In genomic region chr5:148457183-148457620, GRCh38 we compare ENCODE assay signal across 8 cellular contexts.
DNase-seq lines count a peak whose midpoint lies in the region; ATAC-seq and TF ChIP-seq lines count a peak whose summit lies in the region.

No MANE protein-coding gene starts in this region.

- DNase-seq in Kasumi-1 (lab: John Stamatoyannopoulos, UW) (peak; percentile 10 to 40), psoas muscle (no peak), NCI-H187 treated with DMSO at 0.1 percent for 48 hours (lab: John Stamatoyannopoulos, UW) (no peak)

- WGBS in liver, result 66% methylated on average over 5 of the region's 5 CpGs
- 42 to 54% (median 49%) methylated on average over 5 of the region's 5 CpGs for WGBS in psoas muscle, 3 donors

- TF ChIP-seq CTCF in C4-2B (conservative IDR thresholded peaks at IDR 0.05) (peak; percentile 58), VCaP (conservative IDR thresholded peaks at IDR 0.05) (0 out of 2 replicates have a peak, but pooled peaks have one; percentile 10), liver (IDR thresholded peaks at IDR 0.05; ENCODE audit: low read depth, low read length, missing input control) (peak; percentile 15), psoas muscle (IDR thresholded peaks at IDR 0.05) (no peak)

- H3K27me3 ChIP-seq in liver (ENCODE audit: control insufficient read depth in 4 of 4, insufficient read depth in 4 of 4, low read length in 3 of 4), result no peaks in the 10 kb centered on the region
- H3K27me3 ChIP-seq in psoas muscle (ENCODE audit: insufficient read depth in 3 of 3, low read length in 2 of 3), result no peaks in the 10 kb centered on the region

- H3K9me3 ChIP-seq in liver (ENCODE audit: control insufficient read depth in 4 of 4, low read length in 3 of 4), result no peaks in the 10 kb centered on the region
- H3K9me3 ChIP-seq in psoas muscle, result no peaks in the 10 kb centered on the region

- H3K36me3 ChIP-seq in liver (ENCODE audit: control insufficient read depth in 4 of 4, insufficient read depth in 3 of 4, low read depth in 1 of 4, low read length in 3 of 4) (no peaks in the 10 kb centered on the region), psoas muscle (ENCODE audit: insufficient read depth in 1 of 2, low read depth in 1 of 2) (no peaks in the 10 kb centered on the region)

- peaks cover 0 to 8% (median 4%) of the 10 kb centered on the region in 4 donors for H3K4me1 ChIP-seq in liver (ENCODE audit: control insufficient read depth in 4 of 4, insufficient read depth in 4 of 4, low read length in 3 of 4)
- no peaks in the 10 kb centered on the region for H3K4me1 ChIP-seq in psoas muscle

- H3K4me3 ChIP-seq in liver (ENCODE audit: low read depth in 1 of 3, low read length in 3 of 3), result no peak overlapping the region
- H3K4me3 ChIP-seq in psoas muscle, result no peak overlapping the region

- no peak overlapping the region for H3K27ac ChIP-seq in C4-2B
- no peak overlapping the region for H3K27ac ChIP-seq in VCaP
- no peak overlapping the region for H3K27ac ChIP-seq in liver (ENCODE audit: low read depth in 1 of 2, low read length in 2 of 2)
- no peak overlapping the region for H3K27ac ChIP-seq in psoas muscle

- peak; percentile 59 for ATAC-seq in GM19328 (IDR thresholded peaks at IDR 0.05; ENCODE audit: unreplicated experiment)
- ATAC-seq in psoas muscle, result no peak
- no peak for ATAC-seq in HG03097 (IDR thresholded peaks at IDR 0.05; ENCODE audit: low FRiP score, unreplicated experiment)

- intact Hi-C loops in psoas muscle (cut with DNase I), result no loop called here

- peak in 1 of 2 donors; percentile 15 for TF ChIP-seq RAD21 in liver (IDR thresholded peaks at IDR 0.05)

- H3K9ac ChIP-seq in liver (ENCODE audit: low read depth in 1 of 2, low read length in 2 of 2), result no peak overlapping the region

TF ChIP-seq in liver, 16 proteins besides CTCF, POLR2A, EP300 and RAD21:
- TF ChIP-seq MAX (IDR thresholded peaks at IDR 0.05) (no peak), HNF4A (conservative IDR thresholded peaks at IDR 0.05) (no peak), YY1 (IDR thresholded peaks at IDR 0.05) (no peak), TAF1 (conservative IDR thresholded peaks at IDR 0.05) (no peak), SP1 (IDR thresholded peaks at IDR 0.05) (no peak), REST (IDR thresholded peaks at IDR 0.05) (no peak), FOXA1 (IDR thresholded peaks at IDR 0.05) (no peak), GABPA (IDR thresholded peaks at IDR 0.05 in 1 of 2, conservative IDR thresholded peaks at IDR 0.05 in 1 of 2) (no peak), JUND (IDR thresholded peaks at IDR 0.05) (no peak), ATF3 (IDR thresholded peaks at IDR 0.05) (no peak), HNF4G (IDR thresholded peaks at IDR 0.05) (no peak), ZBTB33 (IDR thresholded peaks at IDR 0.05) (no peak)
TF ChIP-seq in liver: peak in this region for 0.

Comparison
In these comparisons a context has a peak if more than half of its experiments do, and no peak if none do; other contexts are left out.
1. DNase-seq: peak in Kasumi-1 (2 of 2); none in psoas muscle (0 of 2) and NCI-H187 treated with DMSO at 0.1 percent for 48 hours (single experiment).